Comparison of ENCODE assay signal across 1 cellular context in the genomic region with DNA sequence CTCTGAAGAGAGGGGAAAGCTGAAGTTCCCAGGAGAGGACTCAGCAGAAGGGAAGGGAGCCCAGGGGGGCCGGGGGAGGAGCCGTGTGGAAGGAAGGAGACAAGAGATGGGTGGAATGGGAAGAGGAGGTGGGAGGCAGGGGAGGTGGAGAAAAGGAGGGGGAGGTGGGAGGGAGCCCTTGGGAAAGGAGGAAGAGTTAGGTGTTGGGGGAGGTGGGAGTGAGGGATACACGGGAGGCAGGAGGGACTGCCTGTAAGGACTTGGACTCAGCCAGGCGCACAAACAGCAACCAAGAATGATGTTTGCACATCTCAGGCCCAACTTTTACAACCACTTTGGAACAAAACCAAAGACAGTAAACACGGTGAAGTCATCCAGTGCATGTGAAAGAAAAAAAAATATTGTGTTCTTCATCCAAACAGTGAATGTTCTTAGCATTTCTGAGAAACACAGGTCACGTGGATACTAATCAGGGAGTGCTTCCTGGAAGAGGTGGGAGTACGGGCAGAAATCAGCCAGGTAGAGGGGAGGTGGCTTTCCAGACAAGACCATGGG.
TF ChIP-seq lines count a peak whose summit lies in the region.

No MANE protein-coding gene starts in this region.

TF ChIP-seq in HEK293, 187 proteins besides CTCF, POLR2A, EP300 and RAD21 (continued from another document):
- TF ChIP-seq, protein P1, sequence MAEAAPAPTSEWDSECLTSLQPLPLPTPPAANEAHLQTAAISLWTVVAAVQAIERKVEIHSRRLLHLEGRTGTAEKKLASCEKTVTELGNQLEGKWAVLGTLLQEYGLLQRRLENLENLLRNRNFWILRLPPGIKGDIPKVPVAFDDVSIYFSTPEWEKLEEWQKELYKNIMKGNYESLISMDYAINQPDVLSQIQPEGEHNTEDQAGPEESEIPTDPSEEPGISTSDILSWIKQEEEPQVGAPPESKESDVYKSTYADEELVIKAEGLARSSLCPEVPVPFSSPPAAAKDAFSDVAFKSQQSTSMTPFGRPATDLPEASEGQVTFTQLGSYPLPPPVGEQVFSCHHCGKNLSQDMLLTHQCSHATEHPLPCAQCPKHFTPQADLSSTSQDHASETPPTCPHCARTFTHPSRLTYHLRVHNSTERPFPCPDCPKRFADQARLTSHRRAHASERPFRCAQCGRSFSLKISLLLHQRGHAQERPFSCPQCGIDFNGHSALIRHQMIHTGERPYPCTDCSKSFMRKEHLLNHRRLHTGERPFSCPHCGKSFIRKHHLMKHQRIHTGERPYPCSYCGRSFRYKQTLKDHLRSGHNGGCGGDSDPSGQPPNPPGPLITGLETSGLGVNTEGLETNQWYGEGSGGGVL (tag by site-specific recombination; IDR thresholded peaks at IDR 0.05) = peak; percentile 79
- TF ChIP-seq ZNF335 (tag by site-specific recombination; conservative IDR thresholded peaks at IDR 0.05) = peak; percentile 77
